In genomic region chr2:107093426-107093957, GRCh38 we compare ENCODE assay signal across 37 cellular contexts.
"Had no signal": no experiment of that assay in that cellular context is flagged by ENCODE, and none has a peak within 500 bp of the region (broad histone marks: within the 10 kb centered on the region; RNA-seq: fewer than 3 reads in every experiment).

No MANE protein-coding gene starts in this region.

- H3K27ac ChIP-seq: ascending aorta, cardiac muscle cell, WERI-Rb-1 had no signal

- H3K27ac Mint-ChIP-seq: activated CD4-positive, alpha-beta memory T cell treated with anti-CD3 and anti-CD28 coated beads, Interleukin-2, amount 10 ng/mL, durations not matched to agents 7 days and 5 days; activated CD4-positive, alpha-beta T cell treated with anti-CD3 and anti-CD28 coated beads for 36 hours; activated CD4-positive, alpha-beta T cell treated with anti-CD3 and anti-CD28 coated beads, Interleukin-2, amount 10 ng/mL, durations not matched to agents 7 days and 5 days; activated CD8-positive, alpha-beta memory T cell treated with anti-CD3 and anti-CD28 coated beads, Interleukin-2, amount 10 ng/mL, durations not matched to agents 7 days and 5 days; activated CD8-positive, alpha-beta T cell treated with anti-CD3 and anti-CD28 coated beads, Interleukin-2, amount 10 ng/mL, durations not matched to agents 7 days and 5 days; activated naive CD4-positive, alpha-beta T cell treated with anti-CD3 and anti-CD28 coated beads, Interleukin-2, amount 10 ng/mL, durations not matched to agents 7 days and 5 days; activated naive CD4-positive, alpha-beta T cell treated with anti-CD3 and anti-CD28 coated beads, Interleukin-2, amount 50 U/mL, for 24 hours; activated naive CD8-positive, alpha-beta T cell; activated naive CD8-positive, alpha-beta T cell treated with anti-CD3 and anti-CD28 coated beads, Interleukin-2, amount 10 ng/mL, durations not matched to agents 7 days and 5 days; activated naive CD8-positive, alpha-beta T cell treated with anti-CD3 and anti-CD28 coated beads, Interleukin-2, amount 50 U/mL, for 24 hours; activated T-cell treated with anti-CD3 and anti-CD28 coated beads, Interleukin-2, amount 50 U/mL, for 24 hours; activated T-helper 2 cell treated with anti-CD3 and anti-CD28 coated beads, Interferon-gamma antibody, Interleukin-2, Interleukin-4, amounts not matched to agents 10 μg/mL and 5 μg/mL and 100 μg/mL, durations not matched to agents 14 hours and 24 hours and 36 hours; brain; T-helper 1 cell treated with Interleukin-12 subunit alpha and Interleukin-12 subunit beta and Interleukin-4 antibody, amounts not matched to agents 30 μg/mL and 1 μg/mL, for 36 hours; T-helper 2 cell treated with Interferon-gamma antibody and Interleukin-4, amounts not matched to agents 5 μg/mL and 100 μg/mL, for 36 hours; WTC11 had no signal

- H3K4me3 Mint-ChIP-seq: activated CD4-positive, alpha-beta memory T cell treated with anti-CD3 and anti-CD28 coated beads, Interleukin-2, amount 10 ng/mL, durations not matched to agents 7 days and 5 days; activated CD4-positive, alpha-beta T cell treated with anti-CD3 and anti-CD28 coated beads for 36 hours; activated CD4-positive, alpha-beta T cell treated with anti-CD3 and anti-CD28 coated beads, Interleukin-2, amount 10 ng/mL, durations not matched to agents 7 days and 5 days; activated CD8-positive, alpha-beta memory T cell treated with anti-CD3 and anti-CD28 coated beads, Interleukin-2, amount 10 ng/mL, durations not matched to agents 7 days and 5 days; activated CD8-positive, alpha-beta T cell treated with anti-CD3 and anti-CD28 coated beads, Interleukin-2, amount 10 ng/mL, durations not matched to agents 7 days and 5 days; activated naive CD4-positive, alpha-beta T cell treated with anti-CD3 and anti-CD28 coated beads, Interleukin-2, amount 10 ng/mL, durations not matched to agents 7 days and 5 days; activated naive CD4-positive, alpha-beta T cell treated with anti-CD3 and anti-CD28 coated beads, Interleukin-2, amount 50 U/mL, for 24 hours; activated naive CD8-positive, alpha-beta T cell; activated naive CD8-positive, alpha-beta T cell treated with anti-CD3 and anti-CD28 coated beads, Interleukin-2, amount 10 ng/mL, durations not matched to agents 7 days and 5 days; activated naive CD8-positive, alpha-beta T cell treated with anti-CD3 and anti-CD28 coated beads, Interleukin-2, amount 50 U/mL, for 24 hours; activated T-cell treated with anti-CD3 and anti-CD28 coated beads, Interleukin-2, amount 50 U/mL, for 24 hours; brain; central memory CD8-positive, alpha-beta T cell; T-helper 1 cell treated with Interleukin-12 subunit alpha and Interleukin-12 subunit beta and Interleukin-4 antibody, amounts not matched to agents 30 μg/mL and 1 μg/mL, for 36 hours; T-helper 2 cell treated with Interferon-gamma antibody and Interleukin-4, amounts not matched to agents 5 μg/mL and 100 μg/mL, for 36 hours; WTC11 had no signal

- H3K27me3 ChIP-seq: ascending aorta had no signal

- H3K36me3 Mint-ChIP-seq: activated CD8-positive, alpha-beta memory T cell treated with anti-CD3 and anti-CD28 coated beads, Interleukin-2, amount 10 ng/mL, durations not matched to agents 7 days and 5 days; activated naive CD4-positive, alpha-beta T cell treated with anti-CD3 and anti-CD28 coated beads, Interleukin-2, amount 10 ng/mL, durations not matched to agents 7 days and 5 days; activated naive CD4-positive, alpha-beta T cell treated with anti-CD3 and anti-CD28 coated beads, Interleukin-2, amount 50 U/mL, for 24 hours; activated naive CD8-positive, alpha-beta T cell; activated naive CD8-positive, alpha-beta T cell treated with anti-CD3 and anti-CD28 coated beads, Interleukin-2, amount 10 ng/mL, durations not matched to agents 7 days and 5 days; brain; WTC11 had no signal

- H3K27me3 Mint-ChIP-seq: activated CD4-positive, alpha-beta memory T cell treated with anti-CD3 and anti-CD28 coated beads, Interleukin-2, amount 10 ng/mL, durations not matched to agents 7 days and 5 days; activated CD4-positive, alpha-beta T cell treated with anti-CD3 and anti-CD28 coated beads for 36 hours; activated CD4-positive, alpha-beta T cell treated with anti-CD3 and anti-CD28 coated beads, Interleukin-2, amount 10 ng/mL, durations not matched to agents 7 days and 5 days; activated CD8-positive, alpha-beta memory T cell treated with anti-CD3 and anti-CD28 coated beads, Interleukin-2, amount 10 ng/mL, durations not matched to agents 7 days and 5 days; activated naive CD4-positive, alpha-beta T cell treated with anti-CD3 and anti-CD28 coated beads, Interleukin-2, amount 10 ng/mL, durations not matched to agents 7 days and 5 days; activated naive CD4-positive, alpha-beta T cell treated with anti-CD3 and anti-CD28 coated beads, Interleukin-2, amount 50 U/mL, for 24 hours; activated naive CD8-positive, alpha-beta T cell; activated naive CD8-positive, alpha-beta T cell treated with anti-CD3 and anti-CD28 coated beads, Interleukin-2, amount 10 ng/mL, durations not matched to agents 7 days and 5 days; activated naive CD8-positive, alpha-beta T cell treated with anti-CD3 and anti-CD28 coated beads, Interleukin-2, amount 50 U/mL, for 24 hours; activated T-cell treated with anti-CD3 and anti-CD28 coated beads, Interleukin-2, amount 50 U/mL, for 24 hours; brain; central memory CD8-positive, alpha-beta T cell had no signal

- H3K9me3 Mint-ChIP-seq: activated CD4-positive, alpha-beta memory T cell treated with anti-CD3 and anti-CD28 coated beads, Interleukin-2, amount 10 ng/mL, durations not matched to agents 7 days and 5 days; activated CD4-positive, alpha-beta T cell treated with anti-CD3 and anti-CD28 coated beads, Interleukin-2, amount 10 ng/mL, durations not matched to agents 7 days and 5 days; activated naive CD4-positive, alpha-beta T cell treated with anti-CD3 and anti-CD28 coated beads, Interleukin-2, amount 10 ng/mL, durations not matched to agents 7 days and 5 days; activated naive CD4-positive, alpha-beta T cell treated with anti-CD3 and anti-CD28 coated beads, Interleukin-2, amount 50 U/mL, for 24 hours; activated naive CD8-positive, alpha-beta T cell treated with anti-CD3 and anti-CD28 coated beads, Interleukin-2, amount 10 ng/mL, durations not matched to agents 7 days and 5 days; activated naive CD8-positive, alpha-beta T cell treated with anti-CD3 and anti-CD28 coated beads, Interleukin-2, amount 50 U/mL, for 24 hours; activated T-cell treated with anti-CD3 and anti-CD28 coated beads, Interleukin-2, amount 50 U/mL, for 24 hours; activated T-helper 2 cell treated with anti-CD3 and anti-CD28 coated beads, Interferon-gamma antibody, Interleukin-2, Interleukin-4, amounts not matched to agents 10 μg/mL and 5 μg/mL and 100 μg/mL, durations not matched to agents 14 hours and 24 hours and 36 hours; brain; T-helper 1 cell treated with Interleukin-12 subunit alpha and Interleukin-12 subunit beta and Interleukin-4 antibody, amounts not matched to agents 30 μg/mL and 1 μg/mL, for 36 hours; T-helper 2 cell treated with Interferon-gamma antibody and Interleukin-4, amounts not matched to agents 5 μg/mL and 100 μg/mL, for 36 hours had no signal

- H3K36me3 ChIP-seq: ascending aorta, cardiac muscle cell, WERI-Rb-1 had no signal

- H3K4me3 ChIP-seq: ascending aorta, cardiac muscle cell had no signal

- ATAC-seq: activated CD4-positive, alpha-beta T cell treated with anti-CD3 and anti-CD28 coated beads for 36 hours; activated CD4-positive, CD25-positive, alpha-beta regulatory T cell treated with anti-CD3 and anti-CD28 coated beads, Interleukin-2, amount 50 U/mL, for 24 hours; activated CD8-positive, alpha-beta memory T cell treated with anti-CD3 and anti-CD28 coated beads, Interleukin-2, amount 10 ng/mL, durations not matched to agents 7 days and 5 days; activated CD8-positive, alpha-beta T cell treated with anti-CD3 and anti-CD28 coated beads, Interleukin-2, amount 10 ng/mL, durations not matched to agents 7 days and 5 days; activated naive CD8-positive, alpha-beta T cell treated with anti-CD3 and anti-CD28 coated beads, Interleukin-2, amount 50 U/mL, for 24 hours; WTC11 had no signal

- H3K9me3 ChIP-seq: ascending aorta had no signal

- H3K4me1 Mint-ChIP-seq: activated CD4-positive, alpha-beta memory T cell treated with anti-CD3 and anti-CD28 coated beads, Interleukin-2, amount 10 ng/mL, durations not matched to agents 7 days and 5 days; activated CD4-positive, alpha-beta T cell treated with anti-CD3 and anti-CD28 coated beads for 36 hours; activated CD4-positive, alpha-beta T cell treated with anti-CD3 and anti-CD28 coated beads, Interleukin-2, amount 10 ng/mL, durations not matched to agents 7 days and 5 days; activated CD8-positive, alpha-beta memory T cell treated with anti-CD3 and anti-CD28 coated beads, Interleukin-2, amount 10 ng/mL, durations not matched to agents 7 days and 5 days; activated naive CD4-positive, alpha-beta T cell treated with anti-CD3 and anti-CD28 coated beads, Interleukin-2, amount 10 ng/mL, durations not matched to agents 7 days and 5 days; activated naive CD4-positive, alpha-beta T cell treated with anti-CD3 and anti-CD28 coated beads, Interleukin-2, amount 50 U/mL, for 24 hours; activated naive CD8-positive, alpha-beta T cell treated with anti-CD3 and anti-CD28 coated beads, Interleukin-2, amount 10 ng/mL, durations not matched to agents 7 days and 5 days; activated naive CD8-positive, alpha-beta T cell treated with anti-CD3 and anti-CD28 coated beads, Interleukin-2, amount 50 U/mL, for 24 hours; central memory CD8-positive, alpha-beta T cell; WTC11 had no signal

- DNase-seq: activated CD4-positive, alpha-beta memory T cell treated with anti-CD3 and anti-CD28 coated beads, Interleukin-2, amount 10 ng/mL, durations not matched to agents 7 days and 5 days; activated CD4-positive, alpha-beta T cell treated with anti-CD3 and anti-CD28 coated beads for 1 hour; activated CD4-positive, alpha-beta T cell treated with anti-CD3 and anti-CD28 coated beads for 36 hours; activated CD4-positive, alpha-beta T cell treated with anti-CD3 and anti-CD28 coated beads for 48 hours; activated CD4-positive, alpha-beta T cell treated with anti-CD3 and anti-CD28 coated beads, Interleukin-2, amount 10 ng/mL, durations not matched to agents 7 days and 5 days; activated CD4-positive, alpha-beta T cell treated with anti-CD3 and anti-CD28 coated beads, Interleukin-2, amount 50 U/mL, for 48 hours; activated CD4-positive, CD25-positive, alpha-beta regulatory T cell; activated CD8-positive, alpha-beta memory T cell treated with anti-CD3 and anti-CD28 coated beads for 24 hours; activated CD8-positive, alpha-beta memory T cell treated with anti-CD3 and anti-CD28 coated beads, Interleukin-2, amount 10 ng/mL, durations not matched to agents 7 days and 5 days; activated CD8-positive, alpha-beta memory T cell treated with anti-CD3 and anti-CD28 coated beads, Interleukin-2, amount 50 U/mL, for 48 hours; activated CD8-positive, alpha-beta T cell treated with anti-CD3 and anti-CD28 coated beads, Interleukin-2, amount 10 ng/mL, durations not matched to agents 7 days and 5 days; activated effector memory CD4-positive, alpha-beta T cell treated with Interleukin-2 at 50 U/mL for 16 hours; activated gamma-delta T cell; activated naive CD4-positive, alpha-beta T cell treated with anti-CD3 and anti-CD28 coated beads, Interleukin-2, amount 10 ng/mL, durations not matched to agents 7 days and 5 days; activated naive CD4-positive, alpha-beta T cell treated with Interleukin-2 at 50 U/mL for 16 hours; activated naive CD8-positive, alpha-beta T cell treated with anti-CD3 and anti-CD28 coated beads, Interleukin-2, amount 10 ng/mL, durations not matched to agents 7 days and 5 days; activated naive CD8-positive, alpha-beta T cell treated with anti-CD3 and anti-CD28 coated beads, Interleukin-2, amount 50 U/mL, for 24 hours; activated T-cell treated with anti-CD3 and anti-CD28 coated beads, Interleukin-2, amount 50 U/mL, for 24 hours; activated T-cell treated with anti-CD3 and anti-CD28 coated beads, Interleukin-2, amount 50 U/mL, for 48 hours; amygdala; anterior cingulate cortex; cerebellar nuclear complex; T-helper 1 cell; T-helper 2 cell; T-helper 9 cell; WERI-Rb-1 had no signal
